27 cellular contexts compared by ENCODE assay signal in genomic region chr1:236951672-236952071, GRCh38. TPM values are rescaled to one million over a fixed set of nuclear protein-coding genes. Genes with fewer than 3 reads are reported as not detected.
"Had no signal": no experiment of that assay in that cellular context is flagged by ENCODE, and none has a peak within 500 bp of the region (broad histone marks: within the 10 kb centered on the region; RNA-seq: fewer than 3 reads in every experiment).

No MANE protein-coding gene starts in this region.

- H3K27ac Mint-ChIP-seq: activated B cell treated with CpG ODN at 0.5 μM for 24 hours; activated CD4-positive, alpha-beta memory T cell treated with anti-CD3 and anti-CD28 coated beads for 36 hours; activated naive CD8-positive, alpha-beta T cell; T-helper 2 cell treated with Interferon-gamma antibody and Interleukin-4, amounts not matched to agents 5 μg/mL and 100 μg/mL, for 36 hours had no signal

- ATAC-seq: left lobe of liver had no signal

- H3K4me1 Mint-ChIP-seq: activated B cell treated with CpG ODN at 0.5 μM for 24 hours had no signal

- H3K36me3 ChIP-seq: esophagus squamous epithelium, tibial artery, uterus had no signal

- H3K27me3 ChIP-seq: esophagus squamous epithelium, tibial artery, uterus had no signal

- DNase-seq: activated B cell treated with CpG ODN at 0.5 μM for 24 hours; activated CD4-positive, alpha-beta memory T cell treated with anti-CD3 and anti-CD28 coated beads for 36 hours; activated CD4-positive, alpha-beta T cell treated with anti-CD3 and anti-CD28 coated beads for 4 hours; activated T-cell treated with anti-CD3 and anti-CD28 coated beads for 4 hours; dermis blood vessel endothelial cell; effector memory CD4-positive, alpha-beta T cell; esophagus squamous epithelium; midbrain; retina; stimulated activated CD4-positive, alpha-beta T cell treated with anti-CD3 and anti-CD28 coated beads, Interleukin-12 subunit alpha, Interleukin-12 subunit beta, amount 100 ng/mL, for 4 hours; stimulated activated CD4-positive, alpha-beta T cell treated with anti-CD3 and anti-CD28 coated beads, Interleukin-1b, Interleukin-23, amount 100 ng/mL, for 48 hours; stimulated activated CD8-positive, alpha-beta memory T cell treated with anti-CD3 and anti-CD28 coated beads, Interleukin-4, amount 100 ng/mL, for 48 hours; stimulated activated naive CD4-positive, alpha-beta T cell; tibial artery; uterus had no signal

- H3K4me3 ChIP-seq: esophagus squamous epithelium, lung, uterus had no signal

- H3K4me1 ChIP-seq: esophagus squamous epithelium, uterus had no signal

- H3K27me3 Mint-ChIP-seq: activated B cell treated with CpG ODN at 0.5 μM for 24 hours had no signal

- H3K27ac ChIP-seq: esophagus squamous epithelium, uterus had no signal

- H3K9me3 Mint-ChIP-seq: T-helper 2 cell treated with Interferon-gamma antibody and Interleukin-4, amounts not matched to agents 5 μg/mL and 100 μg/mL, for 36 hours had no signal

- H3K9me3 ChIP-seq: esophagus squamous epithelium, tibial artery, uterus had no signal

- H3K4me3 Mint-ChIP-seq: activated B cell treated with CpG ODN at 0.5 μM for 24 hours; activated CD4-positive, alpha-beta memory T cell treated with anti-CD3 and anti-CD28 coated beads for 36 hours; activated naive CD8-positive, alpha-beta T cell; T-helper 2 cell treated with Interferon-gamma antibody and Interleukin-4, amounts not matched to agents 5 μg/mL and 100 μg/mL, for 36 hours had no signal

- H3K36me3 Mint-ChIP-seq: activated CD4-positive, alpha-beta memory T cell treated with anti-CD3 and anti-CD28 coated beads for 36 hours; activated naive CD8-positive, alpha-beta T cell had no signal

RNA-seq across cellular contexts. Expression of gene MT1HL1, which starts 52.6 kb away (rescaled TPM):
- total RNA-seq: activated B cell treated with CpG ODN at 0.5 μM for 24 hours; activated CD4-positive, alpha-beta memory T cell treated with anti-CD3 and anti-CD28 coated beads for 36 hours; chondrocyte; dermis blood vessel endothelial cell; endothelial cell of umbilical vein; esophagus squamous epithelium; left lobe of liver; lung; myocyte; omental fat pad; posterior vena cava; subcutaneous adipose tissue; uterus had no signal
- polyA plus RNA-seq: endothelial cell of umbilical vein, keratinocyte, lung, neural cell had no signal
